19 cellular contexts compared by ENCODE assay signal in the genomic region with DNA sequence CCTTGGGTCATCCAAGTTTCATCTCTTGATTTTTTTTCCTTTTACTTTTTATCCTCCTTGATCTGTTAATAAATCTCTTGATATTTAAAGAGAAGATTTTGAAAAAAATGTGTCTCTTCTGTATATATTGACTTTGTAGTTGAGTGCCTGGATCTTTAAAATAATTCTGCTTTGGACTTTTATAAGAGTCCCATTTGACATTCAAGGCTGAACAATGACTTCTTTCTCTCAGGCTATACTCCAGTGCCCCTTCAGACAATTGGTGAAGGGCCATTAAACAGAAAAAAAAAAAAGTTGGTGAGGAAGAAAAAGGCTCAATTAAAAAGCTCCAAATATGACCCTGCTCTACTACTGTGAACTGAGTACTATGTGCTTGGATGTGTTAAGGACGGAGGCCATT. TPM values are rescaled to one million over a fixed set of nuclear protein-coding genes. Genes with fewer than 3 reads are reported as not detected.
DNase-seq lines count a peak whose midpoint lies in the region; ATAC-seq, FAIRE-seq and TF ChIP-seq lines count a peak whose summit lies in the region.
"Had no signal": no experiment of that assay in that cellular context is flagged by ENCODE, and none has a peak within 500 bp of the region (broad histone marks: within the 10 kb centered on the region; RNA-seq: fewer than 3 reads in every experiment).

No MANE protein-coding gene starts in this region.

- no peak overlapping the region; the same call in 1 of the 2 replicates for H2AFZ ChIP-seq in PC-3 (ENCODE audit: low read length)
- no peak overlapping the region for H2AFZ ChIP-seq in osteoblast (ENCODE audit: low read length)

- no peaks in the 10 kb centered on the region for H3K79me2 ChIP-seq in PC-3 (ENCODE audit: low read length)
- H3K79me2 ChIP-seq in osteoblast (ENCODE audit: insufficient read depth, low read length), result no peaks in the 10 kb centered on the region

- H3K27me3 Mint-ChIP-seq in CD14-positive monocyte (ENCODE audit: low read depth in 3 of 3), result peaks cover 0 to 4% (median 0%) of the 10 kb centered on the region in 3 donors

- no peaks in the 10 kb centered on the region for H3K9me3 Mint-ChIP-seq in CD14-positive monocyte
- H3K9me3 Mint-ChIP-seq: H9 had no signal

- H3K9ac ChIP-seq in BLaER1 (no peak overlapping the region), PC-3 (ENCODE audit: low read length) (no peak overlapping the region)

- H3K4me2 ChIP-seq in BLaER1 (peak overlapping the region; percentile 89), PC-3 (ENCODE audit: low read length) (no peak overlapping the region), osteoblast (ENCODE audit: insufficient read depth, low read length) (no peak overlapping the region)

- peaks cover 59% of the 10 kb centered on the region for H3K4me1 Mint-ChIP-seq in CD14-positive monocyte

- H3K27ac ChIP-seq in BLaER1 (no peak overlapping the region), PC-3 (ENCODE audit: low read length) (peak overlapping the region; percentile 61; the same call in 1 of the 2 replicates), osteoblast (ENCODE audit: low read depth, low read length) (no peak overlapping the region)
- H3K27ac ChIP-seq in effector memory CD4-positive, alpha-beta T cell (ENCODE audit: insufficient read depth, low read length, poor library complexity, severe bottlenecking), result no peak overlapping the region
- H3K27ac ChIP-seq: SJCRH30 had no signal

- CTCF ChIA-PET in PC-3 (lab: Charles Lee), result no interaction called here

- H3F3A ChIP-seq in PC-3 (ENCODE audit: low read length, unreplicated experiment), result peaks cover 5% of the 10 kb centered on the region

- no peak overlapping the region for H3K27ac Mint-ChIP-seq in CD14-positive monocyte
- H3K27ac Mint-ChIP-seq: H9 had no signal

- BruUV-seq in PC-3 (replicated peaks; lab: Mats Ljungman, UMichigan), result no TSS peak

- peaks cover 39% of the 10 kb centered on the region for H3K4me1 ChIP-seq in BLaER1
- H3K4me1 ChIP-seq in PC-3 (ENCODE audit: insufficient read depth, low read length), result peaks cover 55% of the 10 kb centered on the region
- H3K4me1 ChIP-seq in osteoblast (ENCODE audit: insufficient read depth, low read length), result peaks cover 23% of the 10 kb centered on the region
- no peaks in the 10 kb centered on the region for H3K4me1 ChIP-seq in effector memory CD4-positive, alpha-beta T cell (ENCODE audit: control insufficient read depth, insufficient read depth, low read length, poor library complexity, severe bottlenecking)
- H3K4me1 ChIP-seq: BE2C, SJCRH30 had no signal

- H3K4me3 Mint-ChIP-seq in CD14-positive monocyte, result no peak overlapping the region
- H3K4me3 Mint-ChIP-seq: H9 had no signal

- no peak for TF ChIP-seq CTCF in PC-3 (conservative IDR thresholded peaks at IDR 0.05; ENCODE audit: low read depth, low read length)
- no peak for TF ChIP-seq CTCF in osteoblast (IDR thresholded peaks at IDR 0.05; ENCODE audit: extremely low read depth, low read depth, low read length)
- no peak for TF ChIP-seq CTCF in CD14-positive monocyte (IDR thresholded peaks at IDR 0.05)

- H3K36me3 Mint-ChIP-seq in CD14-positive monocyte, result peaks cover 0 to 2% of the 10 kb centered on the region in 2 donors

- no peak for ATAC-seq in PC-3
- ATAC-seq: GM12878 had no signal

- H3K9me2 ChIP-seq in PC-3 (replicated peaks; ENCODE audit: low read length), result no peaks in the 10 kb centered on the region

- intact Hi-C loops in PC-3 (cut with micrococcal nuclease) (no loop called here), CD14-positive monocyte (cut with micrococcal nuclease) (no loop called here)

- H3K27me3 ChIP-seq in BLaER1 (no peaks in the 10 kb centered on the region), PC-3 (ENCODE audit: low read length) (no peaks in the 10 kb centered on the region), osteoblast (ENCODE audit: insufficient read depth, low read length) (no peaks in the 10 kb centered on the region)
- no peaks in the 10 kb centered on the region for H3K27me3 ChIP-seq in effector memory CD4-positive, alpha-beta T cell (replicated peaks; ENCODE audit: control insufficient read depth, insufficient read depth, low read length, poor library complexity, severe bottlenecking)
- H3K27me3 ChIP-seq: BE2C, SJCRH30 had no signal

- peak; percentile 29 for FAIRE-seq in endometrium (lab: Jason Lieb, UNC)
- FAIRE-seq: GM12878, HepG2 had no signal

- H4K20me1 ChIP-seq in BLaER1 (no peaks in the 10 kb centered on the region), PC-3 (ENCODE audit: low read length) (no peaks in the 10 kb centered on the region), osteoblast (ENCODE audit: insufficient read depth, low read length) (no peaks in the 10 kb centered on the region)

- POLR2A ChIA-PET in PC-3 (lab: Charles Lee; ENCODE audit: unreplicated experiment), result no interaction called here

- H3K4me3 ChIP-seq in BLaER1 (no peak overlapping the region), PC-3 (ENCODE audit: low read length) (no peak overlapping the region), osteoblast (ENCODE audit: insufficient read depth, low read length) (no peak overlapping the region)
- H3K4me3 ChIP-seq in effector memory CD4-positive, alpha-beta T cell (ENCODE audit: insufficient read depth, low read depth, low read length, poor library complexity, severe bottlenecking), result no peak overlapping the region
- H3K4me3 ChIP-seq: GM12878, SJCRH30 had no signal

- DNase-seq in PC-3 (no peak), osteoblast (ENCODE audit: insufficient read length, low spot score, missing footprints) (peak; percentile 73), kidney tubule cell (ENCODE audit: low spot score) (no peak), CD14-positive monocyte (ENCODE audit: low spot score) (no peak)
- no peak for DNase-seq in effector memory CD4-positive, alpha-beta T cell
- DNase-seq: ACHN, BE2C, COR-L47, Karpas-422, NCI-H1105 treated with DMSO at 0.1 percent for 48 hours, NCI-H187, NCI-H2171 treated with DMSO at 0.1 percent for 48 hours, NCI-H510A treated with DMSO at 0.1 percent for 48 hours, SJCRH30 had no signal

- H3K9me3 ChIP-seq in BLaER1, result no peaks in the 10 kb centered on the region
- no peaks in the 10 kb centered on the region for H3K9me3 ChIP-seq in PC-3 (ENCODE audit: low read length)
- no peaks in the 10 kb centered on the region for H3K9me3 ChIP-seq in osteoblast (ENCODE audit: low read depth, low read length)
- H3K9me3 ChIP-seq in effector memory CD4-positive, alpha-beta T cell (ENCODE audit: control insufficient read depth, low read length), result no peaks in the 10 kb centered on the region
- H3K9me3 ChIP-seq: BE2C, SJCRH30 had no signal

- no peaks in the 10 kb centered on the region for H3K36me3 ChIP-seq in BLaER1
- H3K36me3 ChIP-seq in PC-3 (ENCODE audit: low read depth, low read length), result no peaks in the 10 kb centered on the region
- no peaks in the 10 kb centered on the region for H3K36me3 ChIP-seq in osteoblast (ENCODE audit: insufficient read depth, low read length)
- H3K36me3 ChIP-seq in effector memory CD4-positive, alpha-beta T cell (ENCODE audit: control insufficient read depth, insufficient read depth, low read length), result no peaks in the 10 kb centered on the region
- H3K36me3 ChIP-seq: BE2C, SJCRH30 had no signal

RNA-seq across cellular contexts. Expression of gene CITED4, which starts 40.9 kb away (rescaled TPM):
- total RNA-seq in PC-3 (2014; rRNA removed) (10.6 and 12.0 TPM in 2 replicates), osteoblast (1.2 and 3.3 TPM in 2 replicates)
- polyA plus RNA-seq in CD14-positive monocyte, result 10 to 100 TPM in 1 of 2 donors, 1 to 10 TPM in 1; 2.4 to 18.8 TPM
- total RNA-seq: SJCRH30 had no signal
